ENCODE assay signal across 20 cellular contexts in the genomic region with DNA sequence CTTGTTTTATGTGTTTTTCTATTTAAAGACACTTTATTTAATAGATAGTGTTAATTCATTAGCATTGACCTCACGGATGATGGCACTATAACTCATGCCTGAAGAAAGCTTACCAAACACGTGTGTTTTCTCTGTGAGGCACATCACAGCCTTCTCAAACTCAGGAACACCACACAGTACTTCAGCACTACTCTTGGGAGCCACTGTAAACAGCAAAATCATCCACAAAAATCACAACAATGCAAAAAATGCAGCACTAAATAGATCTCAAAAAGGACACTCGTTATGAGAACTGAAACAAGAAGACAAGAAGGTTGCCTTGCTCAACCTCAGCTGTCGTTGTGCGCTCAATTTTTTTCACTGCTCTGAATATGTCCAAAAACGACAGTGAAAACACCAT. TPM values are rescaled to one million over a fixed set of nuclear protein-coding genes. Genes with fewer than 3 reads are reported as not detected.
DNase-seq lines count a peak whose midpoint lies in the region; ATAC-seq, FAIRE-seq and TF ChIP-seq lines count a peak whose summit lies in the region.
"Had no signal": no experiment of that assay in that cellular context is flagged by ENCODE, and none has a peak within 500 bp of the region (broad histone marks: within the 10 kb centered on the region; RNA-seq: fewer than 3 reads in every experiment).

No MANE protein-coding gene starts in this region.

- H3K4me1 ChIP-seq in HepG2 (ENCODE audit: insufficient read depth, low read length), result peaks cover 39% of the 10 kb centered on the region
- no peaks in the 10 kb centered on the region for H3K4me1 ChIP-seq in right lobe of liver
- no peaks in the 10 kb centered on the region for H3K4me1 ChIP-seq in upper lobe of right lung
- H3K4me1 ChIP-seq: SJSA1 had no signal

- no peak for TF ChIP-seq POLR2A in HepG2 (IDR thresholded peaks at IDR 0.05; ENCODE audit: insufficient read depth in 1 of 2, low read depth in 2 of 2, low read length in 2 of 2)
- no peak for TF ChIP-seq POLR2A in right lobe of liver (IDR thresholded peaks at IDR 0.05)

- in situ Hi-C loops in HepG2 (cut with HindIII; ENCODE audit: extremely low pct_ligation_motif_present, low pct_unique_long_range_greater_than_20kb), result loop anchor here (25.0 kb wide), 1 partner anchor 263 kb away; no protein-coding TSS in a partner anchor

- TF ChIP-seq EP300 in HepG2 (IDR thresholded peaks at IDR 0.05; ENCODE audit: low read depth in 2 of 2, low read length in 2 of 2) (no peak), HepG2 (CRISPR knock-in tag; IDR thresholded peaks at IDR 0.05; ENCODE audit: borderline replicate concordance) (no peak)

- H3K9me3 ChIP-seq in HepG2 (ENCODE audit: low read length) (no peaks in the 10 kb centered on the region), right lobe of liver (no peaks in the 10 kb centered on the region), upper lobe of right lung (no peaks in the 10 kb centered on the region)
- H3K9me3 ChIP-seq: SJSA1 had no signal

- CTCF ChIA-PET in HepG2 (lab: Yijun Ruan, JAX; ENCODE audit: low intra/inter-chr PET ratio, low total read pairs), result no interaction called here

- H2AFZ ChIP-seq in HepG2 (ENCODE audit: low read length), result no peak overlapping the region

- 33% methylated on average over 6 of the region's 6 CpGs for WGBS in HepG2 (ENCODE audit: low lambda C conversion rate)
- 65% methylated on average over 6 of the region's 6 CpGs for WGBS in right lobe of liver (ENCODE audit: insufficient coverage, low coverage, low lambda C conversion rate, missing lambda C conversion rate)

- no peak for TF ChIP-seq CTCF in HepG2 (CRISPR knock-in tag; IDR thresholded peaks at IDR 0.05)
- TF ChIP-seq CTCF in right lobe of liver (IDR thresholded peaks at IDR 0.05), result no peak
- no peak for TF ChIP-seq CTCF in upper lobe of right lung (IDR thresholded peaks at IDR 0.05)

- TF ChIP-seq RAD21 in HepG2 (CRISPR knock-in tag; IDR thresholded peaks at IDR 0.05), result no peak

- ATAC-seq in HepG2 (no peak), right lobe of liver (no peak), upper lobe of right lung (peak; percentile 77), GM21825 (IDR thresholded peaks at IDR 0.05; ENCODE audit: unreplicated experiment) (no peak), GM21737 (IDR thresholded peaks at IDR 0.05; ENCODE audit: unreplicated experiment) (no peak)
- ATAC-seq: PC-3 had no signal

- no peak for FAIRE-seq in HepG2 (lab: Jason Lieb, UNC)

- H3K27ac ChIP-seq in HepG2 (ENCODE audit: extremely low read length, insufficient read depth, low read length) (no peak overlapping the region), right lobe of liver (no peak overlapping the region), upper lobe of right lung (no peak overlapping the region)
- H3K27ac ChIP-seq: SJSA1 had no signal

- H3K36me3 ChIP-seq in HepG2 (replicated peaks in 1 of 2; ENCODE audit: control insufficient read depth in 1 of 2, insufficient read depth in 2 of 2, low read length in 2 of 2), result no peaks in the 10 kb centered on the region
- H3K36me3 ChIP-seq in right lobe of liver, result no peaks in the 10 kb centered on the region
- H3K36me3 ChIP-seq in upper lobe of right lung, result no peaks in the 10 kb centered on the region
- H3K36me3 ChIP-seq: SJSA1 had no signal

- H3K79me2 ChIP-seq in HepG2 (ENCODE audit: insufficient read depth, low read length), result no peaks in the 10 kb centered on the region

- POLR2A ChIA-PET in HepG2 (lab: Yijun Ruan, JAX), result no interaction called here

- no peaks in the 10 kb centered on the region; the same call in 1 of the 2 replicates for H4K20me1 ChIP-seq in HepG2 (ENCODE audit: insufficient read depth, low read length)

- BruUV-seq in HepG2 (replicated peaks; lab: Mats Ljungman, UMichigan), result no TSS peak

- H3K9ac ChIP-seq in HepG2 (ENCODE audit: insufficient read depth, low read depth, low read length), result no peak overlapping the region

- H3K4me3 ChIP-seq in HepG2 (replicated peaks in 1 of 3; ENCODE audit: insufficient read depth in 1 of 3, low read depth in 2 of 3, low read length in 3 of 3), result no peak overlapping the region
- H3K4me3 ChIP-seq in right lobe of liver, result no peak overlapping the region
- no peak overlapping the region for H3K4me3 ChIP-seq in upper lobe of right lung
- H3K4me3 ChIP-seq: SJSA1 had no signal

- H3K4me2 ChIP-seq in HepG2 (ENCODE audit: low read depth, low read length), result peak overlapping the region; percentile 26; the same call in 1 of the 2 replicates

- H3K27me3 ChIP-seq in HepG2 (ENCODE audit: control insufficient read depth in 1 of 2, insufficient read depth in 2 of 2, low read length in 2 of 2) (peaks cover 0 to 8% of the 10 kb centered on the region in 2 experiments; a peak in 2 of 5 replicates), right lobe of liver (no peaks in the 10 kb centered on the region), upper lobe of right lung (no peaks in the 10 kb centered on the region)
- H3K27me3 ChIP-seq: SJSA1 had no signal

- intact Hi-C loops in HepG2 (cut with micrococcal nuclease; ENCODE audit: unreplicated experiment), result loop anchor here (5.0 kb wide), 1 partner anchor 67 kb away; no protein-coding TSS in a partner anchor
- intact Hi-C loops in right lobe of liver (cut with DNase I), result no loop called here
- intact Hi-C loops in upper lobe of right lung (cut with DNase I), result no loop called here

- DNase-seq in HepG2 (ENCODE audit: low spot score) (no peak), right lobe of liver (no peak), astrocyte of the hippocampus (ENCODE audit: low read depth, low spot score) (peak; percentile 64), hepatic stellate cell (ENCODE audit: low spot score) (peak; percentile 16), upper lobe of right lung (no peak)
- DNase-seq in activated CD8-positive, alpha-beta memory T cell treated with anti-CD3 and anti-CD28 coated beads for 24 hours, result no peak
- DNase-seq: AML-193; CD4-positive, alpha-beta T cell; DMS79 treated with DMSO at 0.1 percent for 48 hours; GF-D8; H7; Kasumi-1; NCI-H1436; NCI-H2081 treated with DMSO at 0.1 percent for 48 hours; NCI-H526 treated with DMSO at 0.1 percent for 48 hours; NK-92 treated with Interleukin-12 subunit alpha and Interleukin-12 subunit beta, amount 100 ng/mL, for 24 hours; PC-3 had no signal

TF ChIP-seq in HepG2, 621 proteins besides CTCF, POLR2A, EP300 and RAD21 (continues in another document):
- TF ChIP-seq ZNF709 (CRISPR knock-in tag; IDR thresholded peaks at IDR 0.05) (no peak), ZNF564 (CRISPR knock-in tag; IDR thresholded peaks at IDR 0.05) (no peak), EHMT2 (IDR thresholded peaks at IDR 0.05; ENCODE audit: borderline replicate concordance, low read depth, low read length) (no peak), AGO1 (IDR thresholded peaks at IDR 0.05; ENCODE audit: low read depth, low read length, poor library complexity, severe bottlenecking) (no peak), ZNF354B (CRISPR knock-in tag; IDR thresholded peaks at IDR 0.05) (no peak)
- TF ChIP-seq, protein P1, sequence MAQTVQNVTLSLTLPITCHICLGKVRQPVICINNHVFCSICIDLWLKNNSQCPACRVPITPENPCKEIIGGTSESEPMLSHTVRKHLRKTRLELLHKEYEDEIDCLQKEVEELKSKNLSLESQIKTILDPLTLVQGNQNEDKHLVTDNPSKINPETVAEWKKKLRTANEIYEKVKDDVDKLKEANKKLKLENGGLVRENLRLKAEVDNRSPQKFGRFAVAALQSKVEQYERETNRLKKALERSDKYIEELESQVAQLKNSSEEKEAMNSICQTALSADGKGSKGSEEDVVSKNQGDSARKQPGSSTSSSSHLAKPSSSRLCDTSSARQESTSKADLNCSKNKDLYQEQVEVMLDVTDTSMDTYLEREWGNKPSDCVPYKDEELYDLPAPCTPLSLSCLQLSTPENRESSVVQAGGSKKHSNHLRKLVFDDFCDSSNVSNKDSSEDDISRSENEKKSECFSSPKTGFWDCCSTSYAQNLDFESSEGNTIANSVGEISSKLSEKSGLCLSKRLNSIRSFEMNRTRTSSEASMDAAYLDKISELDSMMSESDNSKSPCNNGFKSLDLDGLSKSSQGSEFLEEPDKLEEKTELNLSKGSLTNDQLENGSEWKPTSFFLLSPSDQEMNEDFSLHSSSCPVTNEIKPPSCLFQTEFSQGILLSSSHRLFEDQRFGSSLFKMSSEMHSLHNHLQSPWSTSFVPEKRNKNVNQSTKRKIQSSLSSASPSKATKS (CRISPR knock-in tag; IDR thresholded peaks at IDR 0.05), result no peak

RNA-seq across cellular contexts. Expression of a gene that starts 12.0 kb away (rescaled TPM):
- total RNA-seq in HepG2 (2016; rRNA removed; fragmentation: Illumina TruSeq; extraction: Trizol), result 15.5 and 16.2 TPM in 2 replicates
- total RNA-seq in HepG2 (2016; cell fraction: cytosol; rRNA removed; fragmentation: Illumina TruSeq; extraction: Trizol; ENCODE audit: low read depth), result 5.1 and 6.0 TPM in 2 replicates
- total RNA-seq in HepG2 (2016; cell fraction: insoluble cytoplasmic fraction; rRNA removed; fragmentation: Illumina TruSeq; extraction: Trizol), result 14.9 and 16.1 TPM in 2 replicates
- 7.8 TPM in 2 replicates for total RNA-seq in HepG2 (2016; cell fraction: membrane; rRNA removed; fragmentation: Illumina TruSeq; extraction: Trizol)
- 20.8 and 22.4 TPM in 2 replicates for total RNA-seq in HepG2 (2016; cell fraction: nucleus; rRNA removed; fragmentation: Illumina TruSeq; extraction: Trizol)
- 35.2 and 37.1 TPM in 2 replicates for polyA plus RNA-seq in HepG2 (2011; rRNA removed)
- 22.5 and 24.9 TPM in 2 replicates for polyA plus RNA-seq in HepG2 (2011; cell fraction: cytosol; rRNA removed)
- polyA plus RNA-seq in HepG2 (2011; cell fraction: nucleus; rRNA removed), result 82.0 and 93.9 TPM in 2 replicates
- 18.0 and 20.0 TPM in 2 replicates for polyA plus RNA-seq in HepG2 (2012)
- polyA plus RNA-seq in HepG2 (2016; cell fraction: cytosol; fragmentation: Illumina TruSeq; extraction: Trizol; ENCODE audit: low read depth), result 1.4 and 1.5 TPM in 2 replicates
- polyA plus RNA-seq in HepG2 (2016; cell fraction: insoluble cytoplasmic fraction; fragmentation: Illumina TruSeq; extraction: Trizol; ENCODE audit: low read depth), result 13.9 and 16.3 TPM in 2 replicates
- 4.4 and 4.5 TPM in 2 replicates for polyA plus RNA-seq in HepG2 (2016; cell fraction: membrane; fragmentation: Illumina TruSeq; extraction: Trizol; ENCODE audit: low read depth)
- 31.0 and 39.2 TPM in 2 replicates for polyA plus RNA-seq in HepG2 (2016; cell fraction: nucleus; fragmentation: Illumina TruSeq; extraction: Trizol; ENCODE audit: insufficient read depth, low read depth)
- polyA minus RNA-seq in HepG2 (2011; rRNA and poly(A)+ RNA removed; ENCODE audit: low replicate concordance), result 52.9 and 70.5 TPM in 2 replicates
- 23.5 and 23.8 TPM in 2 replicates for polyA minus RNA-seq in HepG2 (2011; cell fraction: cytosol; rRNA and poly(A)+ RNA removed)
- polyA minus RNA-seq in HepG2 (2011; cell fraction: nucleus; rRNA and poly(A)+ RNA removed), result 46.7 and 57.6 TPM in 2 replicates
- total RNA-seq in right lobe of liver, result 10 to 100 TPM; 15.7 to 33.1 (median 23.3) TPM
- total RNA-seq in upper lobe of right lung, result 100 TPM

Comparison
In these comparisons a context has a peak if more than half of its experiments do, and no peak if none do; other contexts are left out.
1. DNase-seq: peak in astrocyte of the hippocampus (single experiment) and hepatic stellate cell (single experiment); none in HepG2 (single experiment), right lobe of liver (0 of 3), upper lobe of right lung (single experiment) and activated CD8-positive, alpha-beta memory T cell treated with anti-CD3 and anti-CD28 coated beads for 24 hours (single experiment).